In genomic region chr18:66571845-66572244, GRCh38 we compare ENCODE assay signal across 24 cellular contexts. TPM values are rescaled to one million over a fixed set of nuclear protein-coding genes. Genes with fewer than 3 reads are reported as not detected.
A peak's percentile ranks its signal among the peaks of the same experiment; 100 is the strongest.
DNase-seq lines count a peak whose midpoint lies in the region; ATAC-seq, FAIRE-seq and TF ChIP-seq lines count a peak whose summit lies in the region.
"Had no signal": no experiment of that assay in that cellular context is flagged by ENCODE, and none has a peak within 500 bp of the region (broad histone marks: within the 10 kb centered on the region; RNA-seq: fewer than 3 reads in every experiment).

No MANE protein-coding gene starts in this region.

- TF ChIP-seq EP300 in tibial nerve (IDR thresholded peaks at IDR 0.05) = peak in 1 of 2 donors; percentile 38

- H3K9me3 ChIP-seq in neuron (ENCODE audit: low read length) (no peaks in the 10 kb centered on the region), tibial nerve (no peaks in the 10 kb centered on the region), right cardiac atrium (ENCODE audit: control insufficient read depth, low read length) (no peaks in the 10 kb centered on the region)
- H3K9me3 ChIP-seq: BLaER1 treated with 17β-estradiol and CSF1 and Interleukin-3, amounts not matched to agents 10 nM and 100 nM; Caco-2; SK-N-SH had no signal

- WGBS in tibial nerve, 2 donors = 34 to 45% methylated on average over 6 of the region's 6 CpGs
- 80% methylated on average over 6 of the region's 6 CpGs for WGBS in right cardiac atrium

- peak; percentile 55 for DNase-seq in NCI-H748 treated with DMSO at 0.1 percent for 48 hours (lab: John Stamatoyannopoulos, UW)
- DNase-seq in globus pallidus (ENCODE audit: low spot score) = peak; percentile 69
- no peak for DNase-seq in tibial nerve (ENCODE audit: low spot score in 2 of 2)
- DNase-seq in HT-29 (ENCODE audit: low spot score) = no peak
- no peak for DNase-seq in right cardiac atrium
- no peak for DNase-seq in HTR-8/SVneo (ENCODE audit: insufficient read length, low spot score)
- DNase-seq: ACHN; Caco-2; CD4-positive, alpha-beta memory T cell; DND-41; H7; NCI-H1694 treated with DMSO at 0.1 percent for 48 hours; NCI-H2081 treated with DMSO at 0.1 percent for 48 hours; NCI-H2171 treated with DMSO at 0.1 percent for 48 hours; NCI-H446 treated with DMSO at 0.1 percent for 48 hours; NCI-H526 treated with DMSO at 0.1 percent for 48 hours; NK-92 treated with Interleukin-12 subunit alpha and Interleukin-12 subunit beta, amount 100 ng/mL, for 24 hours; SIG-M5; SK-N-SH had no signal

- no peak overlapping the region for H3K4me3 ChIP-seq in neuron (ENCODE audit: low read length)
- peak overlapping the region in 3 of 4 donors; percentile 0 to 9 (median 6) for H3K4me3 ChIP-seq in tibial nerve
- no peak overlapping the region for H3K4me3 ChIP-seq in right cardiac atrium (ENCODE audit: low read length)
- H3K4me3 ChIP-seq: BLaER1 treated with 17β-estradiol and CSF1 and Interleukin-3, amounts not matched to agents 10 nM and 100 nM; GM12878 had no signal

- H2AFZ ChIP-seq in neuron (ENCODE audit: low read depth, low read length) = peak overlapping the region; percentile 53

- ATAC-seq in right cardiac atrium = no peak
- ATAC-seq: GM12878 had no signal

- TF ChIP-seq POLR2A in tibial nerve (IDR thresholded peaks at IDR 0.05) = no peak

- peak overlapping the region; percentile 0 to 75 (median 35) for H3K27ac ChIP-seq in tibial nerve
- H3K27ac ChIP-seq in right cardiac atrium (ENCODE audit: low read length) = no peak overlapping the region
- H3K27ac ChIP-seq: BLaER1 treated with 17β-estradiol and CSF1 and Interleukin-3, amounts not matched to agents 10 nM and 100 nM; RWPE1 had no signal

- H3K36me3 ChIP-seq in neuron (ENCODE audit: insufficient read depth, low read length) (no peaks in the 10 kb centered on the region), tibial nerve (no peaks in the 10 kb centered on the region)
- H3K36me3 ChIP-seq: BLaER1 treated with 17β-estradiol and CSF1 and Interleukin-3, amounts not matched to agents 10 nM and 100 nM had no signal

- TF ChIP-seq CTCF in tibial nerve (IDR thresholded peaks at IDR 0.05) = no peak

- intact Hi-C loops in right cardiac atrium (cut with DNase I) = no loop called here

- no peaks in the 10 kb centered on the region for H3K4me1 ChIP-seq in neuron (ENCODE audit: insufficient read depth, low read length)
- H3K4me1 ChIP-seq in tibial nerve = peaks cover 0 to 29% (median 7%) of the 10 kb centered on the region in 4 donors
- H3K4me1 ChIP-seq in right cardiac atrium (ENCODE audit: control insufficient read depth, insufficient read depth, low read length) = no peaks in the 10 kb centered on the region
- H3K4me1 ChIP-seq: BLaER1 treated with 17β-estradiol and CSF1 and Interleukin-3, amounts not matched to agents 10 nM and 100 nM; Caco-2 had no signal

- H3K27me3 ChIP-seq in neuron (ENCODE audit: insufficient read depth, low read length) = no peaks in the 10 kb centered on the region
- H3K27me3 ChIP-seq in tibial nerve = no peaks in the 10 kb centered on the region
- H3K27me3 ChIP-seq in right cardiac atrium (ENCODE audit: control insufficient read depth, insufficient read depth) = no peaks in the 10 kb centered on the region
- H3K27me3 ChIP-seq: BLaER1 treated with 17β-estradiol and CSF1 and Interleukin-3, amounts not matched to agents 10 nM and 100 nM had no signal

- FAIRE-seq in HTR-8/SVneo (lab: Jason Lieb, UNC) = no peak
- FAIRE-seq: GM12878 had no signal

RNA-seq across cellular contexts. Expression of gene CDH19, which starts 32.0 kb away (rescaled TPM):
- 100 to 1,000 TPM; 187 to 457 (median 248) TPM for total RNA-seq in tibial nerve
- total RNA-seq in HT-29 (2014; rRNA removed; shearing (Covaris generic)) = not detected in 2 replicates
- total RNA-seq in right cardiac atrium = 10 to 100 TPM; 23.8 to 98.0 (median 35.6) TPM
- 29.8 TPM for polyA plus RNA-seq in right cardiac atrium
- total RNA-seq: Caco-2; CD4-positive, alpha-beta memory T cell; GM12878; H7 had no signal
- polyA plus RNA-seq: CD4-positive, alpha-beta memory T cell; IgD-negative memory B cell; SK-N-SH had no signal

Comparison
In these comparisons a context has a peak if more than half of its experiments do, and no peak if none do; other contexts are left out.
1. DNase-seq: peak in NCI-H748 treated with DMSO at 0.1 percent for 48 hours (single experiment) and globus pallidus (single experiment); none in tibial nerve (0 of 2), HT-29 (single experiment), right cardiac atrium (0 of 3) and HTR-8/SVneo (single experiment).
2. H3K4me3 ChIP-seq: peak in tibial nerve (3 of 4); none in neuron (single experiment) and right cardiac atrium (single experiment).
3. RNA of gene CDH19, which starts 32.0 kb away (total RNA-seq): 187 to 457 TPM in tibial nerve and 23.8 to 98.0 TPM in right cardiac atrium; not detected in HT-29; every median in the first group is over 10 times any median in the second.